Comparison of ENCODE assay signal across 12 cellular contexts in the genomic region with DNA sequence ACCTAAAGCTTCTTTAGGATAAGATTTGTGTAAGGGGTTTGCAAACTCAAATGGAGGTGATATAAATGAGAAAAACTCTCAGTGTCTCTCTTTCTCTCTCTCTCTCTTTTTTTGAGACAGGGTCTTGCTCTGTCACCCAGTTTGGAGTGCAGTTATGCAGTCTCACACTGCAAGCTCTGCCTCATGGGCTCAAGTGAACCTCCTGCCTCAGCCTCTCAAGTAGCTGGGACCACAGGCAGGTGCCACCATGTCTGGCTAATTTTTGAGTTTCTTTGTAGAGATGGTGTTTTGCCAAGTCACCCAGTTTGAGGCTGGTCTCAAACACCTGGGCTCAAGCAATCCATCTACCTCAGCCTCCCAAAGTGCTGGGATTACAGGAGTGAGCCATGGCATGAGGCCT. TPM values are rescaled to one million over a fixed set of nuclear protein-coding genes. Genes with fewer than 3 reads are reported as not detected.
A peak's percentile ranks its signal among the peaks of the same experiment; 100 is the strongest.
DNase-seq lines count a peak whose midpoint lies in the region; ATAC-seq and TF ChIP-seq lines count a peak whose summit lies in the region.
"Had no signal": no experiment of that assay in that cellular context is flagged by ENCODE, and none has a peak within 500 bp of the region (broad histone marks: within the 10 kb centered on the region; RNA-seq: fewer than 3 reads in every experiment).

No MANE protein-coding gene starts in this region.

- DNase-seq in activated CD4-positive, alpha-beta T cell treated with anti-CD3 and anti-CD28 coated beads, Interleukin-2, amount 10 ng/mL, durations not matched to agents 7 days and 5 days: no peak
- no peak for DNase-seq in activated CD4-positive, alpha-beta T cell treated with anti-CD3 and anti-CD28 coated beads, Interleukin-2, amount 50 U/mL, for 1 hour
- DNase-seq in NCI-H526 (lab: John Stamatoyannopoulos, UW): no peak
- DNase-seq: EL; foreskin fibroblast; NCI-H187 treated with DMSO at 0.1 percent for 48 hours; stimulated activated naive CD4-positive, alpha-beta T cell treated with Interleukin-2 at 50 U/mL for 16 hours had no signal

- H3K36me3 ChIP-seq in OCI-LY1 (ENCODE audit: insufficient read depth, low read length) (peaks cover 56% of the 10 kb centered on the region; the same call in 1 of the 2 replicates), duodenal mucosa (ENCODE audit: control insufficient read depth in 1 of 2, insufficient read depth in 2 of 2, low read length in 2 of 2) (peaks cover 0 to 8% of the 10 kb centered on the region in 2 donors)

- peak overlapping the region; percentile 93 for H3K27ac ChIP-seq in OCI-LY1 (ENCODE audit: low read depth, low read length, poor library complexity, severe bottlenecking)
- H3K27ac ChIP-seq in duodenal mucosa (ENCODE audit: low read depth, low read length): no peak overlapping the region

- CTCF ChIA-PET in activated CD4-positive, alpha-beta T cell treated with anti-CD3 and anti-CD28 coated beads, Interleukin-2, amount 10 ng/mL, durations not matched to agents 7 days and 5 days (lab: Charles Lee): interaction anchor here (1.0 to 4.8 kb wide), 4 partner anchors 21 to 32 kb away, joined by 3 to 28 read pairs (median 10); no protein-coding TSS in a partner anchor

- H3K4me3 ChIP-seq in OCI-LY1 (ENCODE audit: low read depth, low read length, poor library complexity, severe bottlenecking): peak overlapping the region; percentile 95
- H3K4me3 ChIP-seq in duodenal mucosa (ENCODE audit: low read depth in 1 of 2, low read length in 2 of 2): peak overlapping the region; percentile 62 to 65

- peak overlapping the region; percentile 91 for H3K4me3 Mint-ChIP-seq in activated CD4-positive, alpha-beta T cell treated with anti-CD3 and anti-CD28 coated beads, Interleukin-2, amount 10 ng/mL, durations not matched to agents 7 days and 5 days
- H3K4me3 Mint-ChIP-seq in stimulated activated memory B cell treated with anti-CD40 and anti-IgM and Interleukin-4, amounts not matched to agents 10 μg/mL and 1 μg/mL and 100 μg/mL, for 72 hours: peak overlapping the region; percentile 97

- no peaks in the 10 kb centered on the region for H3K27me3 ChIP-seq in OCI-LY1 (ENCODE audit: insufficient read depth, low read length)
- H3K27me3 ChIP-seq in duodenal mucosa (ENCODE audit: control insufficient read depth in 1 of 2, insufficient read depth in 2 of 2, low read length in 2 of 2): no peaks in the 10 kb centered on the region

- POLR2A ChIA-PET in activated CD4-positive, alpha-beta T cell treated with anti-CD3 and anti-CD28 coated beads, Interleukin-2, amount 10 ng/mL, durations not matched to agents 7 days and 5 days (lab: Charles Lee): no interaction called here

- ATAC-seq in stimulated activated memory B cell treated with anti-CD40 and anti-IgM and Interleukin-4, amounts not matched to agents 10 μg/mL and 1 μg/mL and 100 μg/mL, for 72 hours: no peak
- ATAC-seq in GM18520 (IDR thresholded peaks at IDR 0.05; ENCODE audit: unreplicated experiment): no peak
- ATAC-seq in GM19328 (IDR thresholded peaks at IDR 0.05; ENCODE audit: unreplicated experiment): no peak

- H3K4me1 Mint-ChIP-seq in activated CD4-positive, alpha-beta T cell treated with anti-CD3 and anti-CD28 coated beads, Interleukin-2, amount 10 ng/mL, durations not matched to agents 7 days and 5 days: peaks cover 78% of the 10 kb centered on the region
- peaks cover 60% of the 10 kb centered on the region for H3K4me1 Mint-ChIP-seq in stimulated activated memory B cell treated with anti-CD40 and anti-IgM and Interleukin-4, amounts not matched to agents 10 μg/mL and 1 μg/mL and 100 μg/mL, for 72 hours

- no peak overlapping the region for H2AFZ ChIP-seq in OCI-LY1 (ENCODE audit: low read length)

- H3K36me3 Mint-ChIP-seq in activated CD4-positive, alpha-beta T cell treated with anti-CD3 and anti-CD28 coated beads, Interleukin-2, amount 10 ng/mL, durations not matched to agents 7 days and 5 days (ENCODE audit: low read depth): peaks cover 51% of the 10 kb centered on the region
- H3K36me3 Mint-ChIP-seq in stimulated activated memory B cell treated with anti-CD40 and anti-IgM and Interleukin-4, amounts not matched to agents 10 μg/mL and 1 μg/mL and 100 μg/mL, for 72 hours: peaks cover 60% of the 10 kb centered on the region

- peaks cover 71% of the 10 kb centered on the region for H3K4me1 ChIP-seq in OCI-LY1 (ENCODE audit: insufficient read depth, low read length, severe bottlenecking)
- H3K4me1 ChIP-seq in duodenal mucosa (ENCODE audit: control insufficient read depth in 1 of 2, insufficient read depth in 2 of 2, low read length in 2 of 2): peaks cover 26 to 31% of the 10 kb centered on the region in 2 donors

- no peak for TF ChIP-seq CTCF in OCI-LY1 (IDR thresholded peaks at IDR 0.05; ENCODE audit: low read length)

- H4K20me1 ChIP-seq in OCI-LY1 (ENCODE audit: insufficient read depth, low read length): no peaks in the 10 kb centered on the region

- H3K27me3 Mint-ChIP-seq in activated CD4-positive, alpha-beta T cell treated with anti-CD3 and anti-CD28 coated beads, Interleukin-2, amount 10 ng/mL, durations not matched to agents 7 days and 5 days: no peaks in the 10 kb centered on the region
- no peaks in the 10 kb centered on the region for H3K27me3 Mint-ChIP-seq in stimulated activated memory B cell treated with anti-CD40 and anti-IgM and Interleukin-4, amounts not matched to agents 10 μg/mL and 1 μg/mL and 100 μg/mL, for 72 hours

- H3K9ac ChIP-seq in OCI-LY1 (ENCODE audit: low read length) (peak overlapping the region; percentile 91), duodenal mucosa (ENCODE audit: low read depth in 1 of 2, low read length in 2 of 2) (peak overlapping the region; percentile 13 to 34)

- no peaks in the 10 kb centered on the region; the same call in 1 of the 2 replicates for H3F3A ChIP-seq in OCI-LY1 (ENCODE audit: insufficient read depth, low read length)

- no peaks in the 10 kb centered on the region for H3K9me2 ChIP-seq in OCI-LY1 (ENCODE audit: low read depth, low read length)

- no peaks in the 10 kb centered on the region for H3K9me3 ChIP-seq in OCI-LY1 (ENCODE audit: low read length)
- H3K9me3 ChIP-seq in duodenal mucosa (ENCODE audit: control insufficient read depth in 1 of 2, low read length in 2 of 2): no peaks in the 10 kb centered on the region

- no peaks in the 10 kb centered on the region for H3K9me3 Mint-ChIP-seq in activated CD4-positive, alpha-beta T cell treated with anti-CD3 and anti-CD28 coated beads, Interleukin-2, amount 10 ng/mL, durations not matched to agents 7 days and 5 days
- H3K9me3 Mint-ChIP-seq in stimulated activated memory B cell treated with anti-CD40 and anti-IgM and Interleukin-4, amounts not matched to agents 10 μg/mL and 1 μg/mL and 100 μg/mL, for 72 hours: no peaks in the 10 kb centered on the region

- peaks cover 66% of the 10 kb centered on the region for H3K79me2 ChIP-seq in OCI-LY1 (ENCODE audit: insufficient read depth, low read length)

- peak overlapping the region; percentile 90 for H3K27ac Mint-ChIP-seq in activated CD4-positive, alpha-beta T cell treated with anti-CD3 and anti-CD28 coated beads, Interleukin-2, amount 10 ng/mL, durations not matched to agents 7 days and 5 days
- H3K27ac Mint-ChIP-seq in stimulated activated memory B cell treated with anti-CD40 and anti-IgM and Interleukin-4, amounts not matched to agents 10 μg/mL and 1 μg/mL and 100 μg/mL, for 72 hours: peak overlapping the region; percentile 97

- H3K4me2 ChIP-seq in OCI-LY1 (ENCODE audit: low read length): peak overlapping the region; percentile 94

RNA-seq across cellular contexts. Expression of gene BIRC3, which starts 2.9 kb away (rescaled TPM):
- total RNA-seq in activated CD4-positive, alpha-beta T cell treated with anti-CD3 and anti-CD28 coated beads, Interleukin-2, amount 10 ng/mL, durations not matched to agents 7 days and 5 days: 10 to 100 TPM; 33.1 to 39.6 TPM

RNA-seq across cellular contexts. Expression of gene BIRC2, which starts 26.8 kb away (rescaled TPM):
- 10 to 100 TPM; 34.9 to 41.2 TPM for total RNA-seq in activated CD4-positive, alpha-beta T cell treated with anti-CD3 and anti-CD28 coated beads, Interleukin-2, amount 10 ng/mL, durations not matched to agents 7 days and 5 days
